Comparison of ENCODE assay signal across 16 cellular contexts in genomic region chr18:9362869-9363268, GRCh38. TPM values are rescaled to one million over a fixed set of nuclear protein-coding genes. Genes with fewer than 3 reads are reported as not detected.
DNase-seq lines count a peak whose midpoint lies in the region; ATAC-seq and TF ChIP-seq lines count a peak whose summit lies in the region.
"Had no signal": no experiment of that assay in that cellular context is flagged by ENCODE, and none has a peak within 500 bp of the region (broad histone marks: within the 10 kb centered on the region; RNA-seq: fewer than 3 reads in every experiment).

No MANE protein-coding gene starts in this region.

- H3K9me3 Mint-ChIP-seq in Caco-2 (ENCODE audit: unreplicated experiment) = no peaks in the 10 kb centered on the region
- peaks cover 3% of the 10 kb centered on the region for H3K9me3 Mint-ChIP-seq in progenitor cell of endocrine pancreas (ENCODE audit: low read depth)
- H3K9me3 Mint-ChIP-seq: memory B cell had no signal

- H3K27me3 Mint-ChIP-seq in Caco-2 (ENCODE audit: insufficient read depth, unreplicated experiment) (no peaks in the 10 kb centered on the region), progenitor cell of endocrine pancreas (no peaks in the 10 kb centered on the region)
- H3K27me3 Mint-ChIP-seq: memory B cell had no signal

- no peak for ATAC-seq in GM21390 (IDR thresholded peaks at IDR 0.05; ENCODE audit: unreplicated experiment)
- ATAC-seq: Panc1, right cardiac atrium had no signal

- intact Hi-C loops in Caco-2 (cut with micrococcal nuclease; ENCODE audit: unreplicated experiment) (loop anchor here (1.0 to 10.0 kb wide), 3 partner anchors 15 to 152 kb away; partner anchors contain the start of gene TWSG1), spleen (cut with DNase I; ENCODE audit: low total_unique reads) (no loop called here)

- CTCF ChIA-PET in Caco-2 (lab: Charles Lee) = interaction anchor here (0.5 to 0.9 kb wide), 2 partner anchors 29 to 373 kb away, joined by 5 to 6 read pairs; partner anchors contain the start of gene TWSG1
- CTCF ChIA-PET in RWPE1 (lab: Yijun Ruan, JAX) = interaction anchor here (0.6 kb wide), 2 partner anchors 158 to 1069 kb away, joined by 4 to 5 read pairs; no protein-coding TSS in a partner anchor

- peaks cover 14% of the 10 kb centered on the region for H3K36me3 Mint-ChIP-seq in Caco-2 (ENCODE audit: insufficient read depth, unreplicated experiment)
- peaks cover 17% of the 10 kb centered on the region for H3K36me3 Mint-ChIP-seq in progenitor cell of endocrine pancreas (ENCODE audit: insufficient read depth)

- TF ChIP-seq CTCF in Caco-2 (IDR thresholded peaks at IDR 0.05; ENCODE audit: insufficient read depth in 1 of 2, low read depth in 1 of 2, low read length in 1 of 2, severe bottlenecking in 1 of 2, unreplicated experiment in 1 of 2) (no peak), RWPE1 (conservative IDR thresholded peaks at IDR 0.05; ENCODE audit: low read depth) (no peak), progenitor cell of endocrine pancreas (IDR thresholded peaks at IDR 0.05; ENCODE audit: unreplicated experiment) (no peak), spleen (IDR thresholded peaks at IDR 0.05 in 8 of 11, conservative IDR thresholded peaks at IDR 0.05 in 3 of 11) (no peak)

- DNase-seq in Caco-2 (peak; percentile 59 to 69), RWPE1 (ENCODE audit: low spot score) (peak; percentile 58), hepatic stellate cell (ENCODE audit: low spot score) (peak; percentile 39), progenitor cell of endocrine pancreas (ENCODE audit: low spot score, unreplicated experiment) (no peak), spleen (no peak), NOMO-1 treated with DMSO at 0.1 percent for 48 hours (lab: John Stamatoyannopoulos, UW; ENCODE audit: unreplicated experiment) (no peak)
- no peak for DNase-seq in activated CD4-positive, alpha-beta T cell treated with anti-CD3 and anti-CD28 coated beads for 1 hour
- DNase-seq: activated CD4-positive, alpha-beta T cell treated with anti-CD3 and anti-CD28 coated beads, Interleukin-2, amount 50 U/mL, for 1 hour; activated naive CD4-positive, alpha-beta T cell; NCI-H1092 treated with DMSO at 0.1 percent for 48 hours; NCI-H748 treated with DMSO at 0.1 percent for 48 hours; right cardiac atrium; stimulated activated CD4-positive, alpha-beta T cell treated with anti-CD3 and anti-CD28 coated beads, Interleukin-2, amount 100 ng/mL, for 24 hours had no signal

- no peak overlapping the region for H3K27ac ChIP-seq in RWPE1
- H3K27ac ChIP-seq in spleen = no peak overlapping the region

- H3K4me3 ChIP-seq in Caco-2 (ENCODE audit: low read depth, low read length) = no peak overlapping the region
- no peak overlapping the region for H3K4me3 ChIP-seq in spleen

- H3K27ac Mint-ChIP-seq in Caco-2 (ENCODE audit: unreplicated experiment) (peak overlapping the region; percentile 74), progenitor cell of endocrine pancreas (peak overlapping the region; percentile 56)
- H3K27ac Mint-ChIP-seq: memory B cell had no signal

- H3K9me3 ChIP-seq in Caco-2 = 0 out of 2 replicates have a peak, but pooled peaks cover 4% of the 10 kb centered on the region
- H3K9me3 ChIP-seq in spleen = no peaks in the 10 kb centered on the region

- no peak for TF ChIP-seq POLR2A in spleen (IDR thresholded peaks at IDR 0.05)

- no peaks in the 10 kb centered on the region for H3K36me3 ChIP-seq in Caco-2 (ENCODE audit: control insufficient read depth, insufficient read depth, low read length)
- peaks cover 0 to 16% (median 4%) of the 10 kb centered on the region in 6 donors for H3K36me3 ChIP-seq in spleen

- whole genome bisulfite sequencing in spleen, 5 donors = 83 to 100% (median 93%) methylated on average over 1 of the region's 1 CpG

- POLR2A ChIA-PET in Caco-2 (lab: Charles Lee) = interaction anchor here (0.6 to 1.2 kb wide), 3 partner anchors 22 to 112 kb away, joined by 3 to 6 read pairs (median 5); partner anchors contain the start of gene RALBP1
- POLR2A ChIA-PET in RWPE1 (lab: Yijun Ruan, JAX; ENCODE audit: low non-redundant PET) = no interaction called here

- H3K27me3 ChIP-seq in Caco-2 (replicated peaks; ENCODE audit: control insufficient read depth, insufficient read depth, low read length) = no peaks in the 10 kb centered on the region
- no peaks in the 10 kb centered on the region for H3K27me3 ChIP-seq in spleen (replicated peaks in 1 of 7)

- H3K4me1 Mint-ChIP-seq in Caco-2 (ENCODE audit: low read depth, unreplicated experiment) (peaks cover 22% of the 10 kb centered on the region), progenitor cell of endocrine pancreas (ENCODE audit: low read depth) (peaks cover 14% of the 10 kb centered on the region)

- H3K4me3 Mint-ChIP-seq in Caco-2 (ENCODE audit: unreplicated experiment) (peak overlapping the region; percentile 30), progenitor cell of endocrine pancreas (ENCODE audit: low read depth) (no peak overlapping the region)
- H3K4me3 Mint-ChIP-seq: memory B cell had no signal

- H3K4me1 ChIP-seq in Caco-2 = peaks cover 37% of the 10 kb centered on the region
- no peaks in the 10 kb centered on the region for H3K4me1 ChIP-seq in spleen

- no TSS peak for BruUV-seq in Caco-2 (replicated peaks; lab: Mats Ljungman, UMichigan)

RNA-seq across cellular contexts. Expression of gene TWSG1, which starts 28.3 kb away (rescaled TPM):
- total RNA-seq in Caco-2 (2022) (43.7 and 43.9 TPM in 2 replicates), progenitor cell of endocrine pancreas (38.1 and 40.4 TPM in 2 replicates), spleen (10 to 100 TPM; 16.1 to 28.5 (median 18.0) TPM)
- polyA plus RNA-seq in spleen = 10 to 100 TPM in 2 of 3 donors, 1 to 10 TPM in 1; 6.2 to 11.1 (median 11.0) TPM

Comparison
In these comparisons a context has a peak if more than half of its experiments do, and no peak if none do; other contexts are left out.
1. DNase-seq: peak in Caco-2 (2 of 2), RWPE1 (single experiment) and hepatic stellate cell (single experiment); none in progenitor cell of endocrine pancreas (single experiment), spleen (single experiment), activated CD4-positive, alpha-beta T cell treated with anti-CD3 and anti-CD28 coated beads for 1 hour (single experiment) and NOMO-1 treated with DMSO at 0.1 percent for 48 hours (single experiment).